ENCODE assay signal across 21 cellular contexts in genomic region chr1:47547753-47548152, GRCh38.
DNase-seq lines count a peak whose midpoint lies in the region; ATAC-seq lines count a peak whose summit lies in the region.
"Had no signal": no experiment of that assay in that cellular context is flagged by ENCODE, and none has a peak within 500 bp of the region (broad histone marks: within the 10 kb centered on the region; RNA-seq: fewer than 3 reads in every experiment).

No MANE protein-coding gene starts in this region.

- H3K27me3 ChIP-seq in SJCRH30, result no peaks in the 10 kb centered on the region

- ATAC-seq in GM18861 (IDR thresholded peaks at IDR 0.05; ENCODE audit: unreplicated experiment), result no peak
- ATAC-seq: PC-3 had no signal

- H3K27me3 Mint-ChIP-seq in immature natural killer cell (ENCODE audit: low read depth in 3 of 3), result peaks cover 0 to 3% (median 3%) of the 10 kb centered on the region in 3 donors

- no peak overlapping the region for H3K4me3 Mint-ChIP-seq in immature natural killer cell
- H3K4me3 Mint-ChIP-seq: stimulated activated naive CD8-positive, alpha-beta T cell treated with anti-CD3 and anti-CD28 coated beads, Interleukin-15, Interleukin-2, amounts not matched to agents 100 ng/mL and 50 ng/mL, for 24 hours had no signal

- no peaks in the 10 kb centered on the region for H3K36me3 ChIP-seq in SJCRH30
- H3K36me3 ChIP-seq: tibial nerve, WERI-Rb-1 had no signal

- no peaks in the 10 kb centered on the region for H3K4me1 Mint-ChIP-seq in immature natural killer cell

- peaks cover 0 to 3% (median 0%) of the 10 kb centered on the region in 6 donors for H3K9me3 Mint-ChIP-seq in immature natural killer cell
- H3K9me3 Mint-ChIP-seq: stimulated activated naive CD8-positive, alpha-beta T cell treated with anti-CD3 and anti-CD28 coated beads, Interleukin-15, Interleukin-2, amounts not matched to agents 100 ng/mL and 50 ng/mL, for 24 hours had no signal

- H3K4me3 ChIP-seq in SJCRH30, result no peak overlapping the region
- H3K4me3 ChIP-seq: tibial nerve had no signal

- no peaks in the 10 kb centered on the region for H3K36me3 Mint-ChIP-seq in immature natural killer cell

- peak; percentile 34 for DNase-seq in activated effector memory CD4-positive, alpha-beta T cell treated with anti-CD3 and anti-CD28 coated beads, Interleukin-2, amount 50 U/mL, for 16 hours
- DNase-seq in activated effector memory CD4-positive, alpha-beta T cell treated with Interleukin-2 at 50 U/mL for 16 hours, result no peak
- peak; percentile 52 to 65 for DNase-seq in SJCRH30
- DNase-seq in left kidney (ENCODE audit: low read depth, low spot score), result peak; percentile 54
- DNase-seq in midbrain (lab: John Stamatoyannopoulos, UW), result no peak
- no peak for DNase-seq in UCSD-AML1 (lab: John Stamatoyannopoulos, UW; ENCODE audit: unreplicated experiment)
- DNase-seq in immature natural killer cell, result no peak
- DNase-seq: activated CD8-positive, alpha-beta memory T cell treated with anti-CD3 and anti-CD28 coated beads, Interleukin-2, amount 50 U/mL, for 4 hours; activated gamma-delta T cell; dermis blood vessel endothelial cell; DMS79; head of caudate nucleus; Karpas-422; NCI-H1930; NCI-H748 treated with DMSO at 0.1 percent for 48 hours; PC-3; stimulated activated CD4-positive, alpha-beta T cell treated with anti-CD3 and anti-CD28 coated beads, Interleukin-4, amount 100 ng/mL, for 4 hours had no signal

- no peaks in the 10 kb centered on the region for H3K9me3 ChIP-seq in SJCRH30 (replicated peaks)
- H3K9me3 ChIP-seq: tibial nerve had no signal

- 0 out of 2 replicates have a peak overlapping the region, but pooled peaks have one; percentile 3 for H3K27ac ChIP-seq in SJCRH30
- H3K27ac ChIP-seq: tibial nerve, WERI-Rb-1 had no signal

- peaks cover 23% of the 10 kb centered on the region for H3K4me1 ChIP-seq in SJCRH30

- no peak overlapping the region for H3K27ac Mint-ChIP-seq in immature natural killer cell
- H3K27ac Mint-ChIP-seq: stimulated activated naive CD8-positive, alpha-beta T cell treated with anti-CD3 and anti-CD28 coated beads, Interleukin-15, Interleukin-2, amounts not matched to agents 100 ng/mL and 50 ng/mL, for 24 hours had no signal

Comparison
In these comparisons a context has a peak if more than half of its experiments do, and no peak if none do; other contexts are left out.
1. DNase-seq: peak in activated effector memory CD4-positive, alpha-beta T cell treated with anti-CD3 and anti-CD28 coated beads, Interleukin-2, amount 50 U/mL, for 16 hours (single experiment), SJCRH30 (2 of 2) and left kidney (single experiment); none in activated effector memory CD4-positive, alpha-beta T cell treated with Interleukin-2 at 50 U/mL for 16 hours (single experiment), midbrain (single experiment), UCSD-AML1 (single experiment) and immature natural killer cell (0 of 3).